Comparison of ENCODE assay signal across 16 cellular contexts in genomic region chr14:68631691-68632590, GRCh38.
A peak's percentile ranks its signal among the peaks of the same experiment; 100 is the strongest.
DNase-seq lines count a peak whose midpoint lies in the region; ATAC-seq and TF ChIP-seq lines count a peak whose summit lies in the region.
"Had no signal": no experiment of that assay in that cellular context is flagged by ENCODE, and none has a peak within 500 bp of the region (broad histone marks: within the 10 kb centered on the region; RNA-seq: fewer than 3 reads in every experiment).

No MANE protein-coding gene starts in this region.

- no peaks in the 10 kb centered on the region for H3K9me3 ChIP-seq in SJCRH30 (replicated peaks)
- no peaks in the 10 kb centered on the region for H3K9me3 ChIP-seq in gastroesophageal sphincter
- no peaks in the 10 kb centered on the region for H3K9me3 ChIP-seq in muscle layer of duodenum (ENCODE audit: control insufficient read depth in 1 of 2, low read length in 2 of 2)
- H3K9me3 ChIP-seq: adrenal gland had no signal

- H3K4me3 ChIP-seq in SJCRH30 (no peak overlapping the region), gastroesophageal sphincter (no peak overlapping the region), muscle layer of duodenum (ENCODE audit: low read depth in 1 of 2, low read length in 2 of 2) (no peak overlapping the region)
- H3K4me3 ChIP-seq: adrenal gland, PC-9 had no signal

- no peak for TF ChIP-seq CTCF in gastroesophageal sphincter (IDR thresholded peaks at IDR 0.05)

- H3K27me3 ChIP-seq in SJCRH30, result no peaks in the 10 kb centered on the region
- no peaks in the 10 kb centered on the region for H3K27me3 ChIP-seq in gastroesophageal sphincter
- no peaks in the 10 kb centered on the region for H3K27me3 ChIP-seq in muscle layer of duodenum (ENCODE audit: low read depth, low read length)
- H3K27me3 ChIP-seq: adrenal gland, foreskin keratinocyte had no signal

- TF ChIP-seq POLR2A in gastroesophageal sphincter (IDR thresholded peaks at IDR 0.05), result no peak

- H3K36me3 ChIP-seq in SJCRH30 (no peaks in the 10 kb centered on the region), gastroesophageal sphincter (no peaks in the 10 kb centered on the region), muscle layer of duodenum (ENCODE audit: control insufficient read depth in 1 of 2, insufficient read depth in 2 of 2, low read length in 2 of 2) (no peaks in the 10 kb centered on the region)
- H3K36me3 ChIP-seq: adrenal gland had no signal

- peak overlapping the region; percentile 96 for H3K27ac ChIP-seq in SJCRH30
- peak overlapping the region; percentile 2 to 76 (median 73) for H3K27ac ChIP-seq in gastroesophageal sphincter
- H3K27ac ChIP-seq in muscle layer of duodenum (ENCODE audit: low read length), result peak overlapping the region; percentile 62
- H3K27ac ChIP-seq in substantia nigra (ENCODE audit: low read depth, low read length, poor library complexity, severe bottlenecking), result peak overlapping the region; percentile 91
- H3K27ac ChIP-seq: adrenal gland, foreskin keratinocyte, PC-9 had no signal

- H3K4me1 ChIP-seq in SJCRH30, result peaks cover 26% of the 10 kb centered on the region
- peaks cover 3 to 86% (median 15%) of the 10 kb centered on the region in 3 donors for H3K4me1 ChIP-seq in gastroesophageal sphincter
- H3K4me1 ChIP-seq in muscle layer of duodenum (ENCODE audit: control insufficient read depth in 1 of 2, insufficient read depth in 2 of 2, low read length in 2 of 2), result peaks cover 12 to 51% of the 10 kb centered on the region in 2 donors

- no peak for ATAC-seq in gastroesophageal sphincter
- no peak for ATAC-seq in HG02759 (IDR thresholded peaks at IDR 0.05; ENCODE audit: unreplicated experiment)
- ATAC-seq: foreskin keratinocyte, natural killer cell had no signal

- no peak for TF ChIP-seq EP300 in gastroesophageal sphincter (IDR thresholded peaks at IDR 0.05)

- DNase-seq in SJCRH30 (no peak), substantia nigra (lab: John Stamatoyannopoulos, UW) (peak in 6 of 49 donors; percentile 26 to 38 (median 28)), NCI-H128 (lab: John Stamatoyannopoulos, UW; ENCODE audit: unreplicated experiment) (no peak), NCI-H82 (lab: John Stamatoyannopoulos, UW) (no peak), NCI-H2107 treated with DMSO at 0.1 percent for 48 hours (lab: John Stamatoyannopoulos, UW; ENCODE audit: unreplicated experiment) (no peak)
- DNase-seq: AML-193, DMS79, foreskin keratinocyte, immature natural killer cell, natural killer cell, NCI-H226 had no signal

- WGBS in gastroesophageal sphincter (ENCODE audit: low coverage in 1 of 2), 2 donors, result 82% methylated on average over 5 to 10 of the region's 21 CpGs
